9 cellular contexts compared by ENCODE assay signal in the genomic region with DNA sequence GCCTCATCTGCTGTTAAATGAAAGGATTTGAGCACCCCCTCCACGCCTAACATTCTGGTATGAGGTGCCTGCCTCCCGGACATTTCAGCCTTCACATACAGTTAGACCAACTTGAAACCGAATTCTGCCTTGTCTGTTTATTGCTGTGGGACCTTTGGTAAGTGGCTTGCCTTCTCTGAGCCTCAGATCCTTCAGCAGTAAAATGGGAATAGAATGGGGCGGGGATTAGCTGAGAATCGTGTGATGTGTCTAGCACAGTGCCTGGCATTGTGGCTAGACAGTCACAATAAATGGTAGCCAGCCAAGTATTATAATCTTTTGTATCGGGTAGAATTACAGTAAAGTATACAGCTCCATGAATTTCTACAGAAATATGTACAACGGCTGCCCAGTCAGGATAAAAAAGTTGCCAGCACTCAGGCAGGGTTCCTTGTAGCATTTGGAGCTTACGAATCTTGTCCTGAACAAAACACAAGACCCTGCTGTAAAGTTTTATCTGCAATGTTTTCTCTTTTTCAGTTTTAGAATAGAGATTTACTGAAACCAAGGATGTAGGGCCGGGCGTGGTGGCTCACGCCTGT. TPM values are rescaled to one million over a fixed set of nuclear protein-coding genes. Genes with fewer than 3 reads are reported as not detected.
A peak's percentile ranks its signal among the peaks of the same experiment; 100 is the strongest.
DNase-seq lines count a peak whose midpoint lies in the region; ATAC-seq, FAIRE-seq and TF ChIP-seq lines count a peak whose summit lies in the region.
"Had no signal": no experiment of that assay in that cellular context is flagged by ENCODE, and none has a peak within 500 bp of the region (broad histone marks: within the 10 kb centered on the region; RNA-seq: fewer than 3 reads in every experiment).

No MANE protein-coding gene starts in this region.

- no peak overlapping the region for H3K14ac ChIP-seq in mesenchymal stem cell (ENCODE audit: low read length in 2 of 2)

- H3K9ac ChIP-seq in mesenchymal stem cell (ENCODE audit: low read length): peak overlapping the region; percentile 84

- POLR2A ChIA-PET in activated CD4-positive, alpha-beta T cell treated with anti-CD3 and anti-CD28 coated beads for 36 hours (lab: Charles Lee): no interaction called here

- no peak overlapping the region for H2BK15ac ChIP-seq in mesenchymal stem cell (ENCODE audit: low read depth, poor library complexity, severe bottlenecking)

- CTCF ChIA-PET in activated CD4-positive, alpha-beta T cell treated with anti-CD3 and anti-CD28 coated beads for 36 hours (lab: Charles Lee): interaction anchor here (1.2 to 1.4 kb wide), 2 partner anchors 32 to 518 kb away, joined by 3 to 4 read pairs; no protein-coding TSS in a partner anchor

- H4K91ac ChIP-seq in mesenchymal stem cell (ENCODE audit: low read length): no peak overlapping the region

- no peak for ATAC-seq in activated CD4-positive, alpha-beta T cell treated with anti-CD3 and anti-CD28 coated beads for 36 hours
- ATAC-seq: T-cell had no signal

- H2BK12ac ChIP-seq in mesenchymal stem cell (ENCODE audit: low read length in 2 of 2): peak overlapping the region in 1 of 2 experiments; percentile 20

- FAIRE-seq in D721Med (lab: Jason Lieb, UNC): no peak

- intact Hi-C loops in activated CD4-positive, alpha-beta T cell treated with anti-CD3 and anti-CD28 coated beads for 36 hours (cut with DNase I, micrococcal nuclease): loop anchor here in 1 of 2 experiments (5.0 kb wide), 1 partner anchor 88 kb away; no protein-coding TSS in a partner anchor

- TF ChIP-seq EP300 in tibial nerve (IDR thresholded peaks at IDR 0.05): no peak

- H2AK5ac ChIP-seq in mesenchymal stem cell (ENCODE audit: low read length, severe bottlenecking): no peak overlapping the region

- H3K4me3 Mint-ChIP-seq in activated CD4-positive, alpha-beta T cell treated with anti-CD3 and anti-CD28 coated beads for 36 hours: peak overlapping the region; percentile 18

- H3K9me3 ChIP-seq in mesenchymal stem cell (ENCODE audit: control insufficient read depth, low read length) (no peaks in the 10 kb centered on the region), tibial nerve (no peaks in the 10 kb centered on the region)

- no peak for TF ChIP-seq CTCF in coronary artery (IDR thresholded peaks at IDR 0.05)
- no peak for TF ChIP-seq CTCF in tibial nerve (IDR thresholded peaks at IDR 0.05)
- TF ChIP-seq CTCF in D721Med (IDR thresholded peaks at IDR 0.05; ENCODE audit: insufficient read depth, missing control alignments): no peak

- peak overlapping the region; percentile 97 for H3K4me2 ChIP-seq in mesenchymal stem cell (ENCODE audit: low read length, poor library complexity, severe bottlenecking)

- no peak overlapping the region for H2BK120ac ChIP-seq in mesenchymal stem cell (ENCODE audit: low read depth, low read length)

- no peak for DNase-seq in activated CD4-positive, alpha-beta T cell treated with anti-CD3 and anti-CD28 coated beads for 36 hours
- DNase-seq in activated CD4-positive, alpha-beta T cell treated with anti-CD3 and anti-CD28 coated beads, Interleukin-2, amount 50 U/mL, for 4 hours: no peak
- DNase-seq in coronary artery (ENCODE audit: low spot score) (no peak), mesenchymal stem cell (no peak), tibial nerve (ENCODE audit: low spot score in 2 of 2) (no peak), DMS153 (lab: John Stamatoyannopoulos, UW) (no peak), D721Med (ENCODE audit: insufficient read length, low spot score) (no peak), HCEC 1CT (no peak)

- no peak for TF ChIP-seq POLR2A in tibial nerve (IDR thresholded peaks at IDR 0.05)

- H2AFZ ChIP-seq in mesenchymal stem cell (ENCODE audit: low read depth, low read length): peak overlapping the region; percentile 98

- no peak overlapping the region for H3K23ac ChIP-seq in mesenchymal stem cell (ENCODE audit: low read length in 2 of 2)

- H3K4me3 ChIP-seq in coronary artery (peak overlapping the region; percentile 72), mesenchymal stem cell (ENCODE audit: insufficient read depth in 1 of 2, low read depth in 1 of 2, low read length in 2 of 2) (peak overlapping the region; percentile 83 to 88), tibial nerve (peak overlapping the region; percentile 40 to 65 (median 56))

- H3K36me3 ChIP-seq in mesenchymal stem cell (ENCODE audit: control insufficient read depth in 1 of 2, insufficient read depth in 2 of 2, low read depth in 1 of 2, low read length in 2 of 2) (no peaks in the 10 kb centered on the region), tibial nerve (no peaks in the 10 kb centered on the region)

- no peak overlapping the region for H3K18ac ChIP-seq in mesenchymal stem cell (ENCODE audit: low read depth in 1 of 2, low read length in 2 of 2)

- H2BK5ac ChIP-seq in mesenchymal stem cell (ENCODE audit: low read depth, low read length, poor library complexity, severe bottlenecking): no peak overlapping the region

- no peak overlapping the region for H3K4ac ChIP-seq in mesenchymal stem cell (ENCODE audit: low read depth in 1 of 2, low read length in 2 of 2)

- no peaks in the 10 kb centered on the region for H3K4me1 Mint-ChIP-seq in activated CD4-positive, alpha-beta T cell treated with anti-CD3 and anti-CD28 coated beads for 36 hours

- H3K27ac Mint-ChIP-seq in activated CD4-positive, alpha-beta T cell treated with anti-CD3 and anti-CD28 coated beads for 36 hours: no peak overlapping the region
- H3K27ac Mint-ChIP-seq: T-cell had no signal

- H3K27me3 ChIP-seq in mesenchymal stem cell (ENCODE audit: control insufficient read depth in 1 of 2, insufficient read depth in 1 of 2, low read length in 2 of 2): no peaks in the 10 kb centered on the region
- H3K27me3 ChIP-seq in tibial nerve: peaks cover 0 to 8% of the 10 kb centered on the region in 2 donors

- 86% methylated on average over 10 of the region's 11 CpGs for WGBS in mesenchymal stem cell
- WGBS in tibial nerve, 2 donors: 56 to 57% methylated on average over 11 of the region's 11 CpGs

- no peak overlapping the region for H4K8ac ChIP-seq in mesenchymal stem cell (ENCODE audit: low read length)

- H3K79me1 ChIP-seq in mesenchymal stem cell (replicated peaks; ENCODE audit: low read length, poor library complexity, severe bottlenecking): no peaks in the 10 kb centered on the region

- peaks cover 33% of the 10 kb centered on the region for H3K27me3 Mint-ChIP-seq in activated CD4-positive, alpha-beta T cell treated with anti-CD3 and anti-CD28 coated beads for 36 hours

- H3K4me1 ChIP-seq in mesenchymal stem cell (ENCODE audit: control insufficient read depth, insufficient read depth, low read depth, low read length): peaks cover 5% of the 10 kb centered on the region
- H3K4me1 ChIP-seq in tibial nerve: peaks cover 0 to 7% (median 2%) of the 10 kb centered on the region in 4 donors

- H3K9me3 Mint-ChIP-seq in activated CD4-positive, alpha-beta T cell treated with anti-CD3 and anti-CD28 coated beads for 36 hours (ENCODE audit: low read depth): no peaks in the 10 kb centered on the region
- H3K9me3 Mint-ChIP-seq: T-cell had no signal

- H3K27ac ChIP-seq in coronary artery (peak overlapping the region in 1 of 2 donors; percentile 68), mesenchymal stem cell (ENCODE audit: low read length, poor library complexity, severe bottlenecking) (no peak overlapping the region), tibial nerve (peak overlapping the region; percentile 79 to 92 (median 84))

- H3K36me3 Mint-ChIP-seq in activated CD4-positive, alpha-beta T cell treated with anti-CD3 and anti-CD28 coated beads for 36 hours (ENCODE audit: low read depth): no peaks in the 10 kb centered on the region
- H3K36me3 Mint-ChIP-seq: T-cell had no signal

RNA-seq across cellular contexts. Expression of a gene that starts 0.8 kb away (rescaled TPM):
- total RNA-seq in activated CD4-positive, alpha-beta T cell treated with anti-CD3 and anti-CD28 coated beads for 36 hours: not detected
- 1.5 TPM for polyA plus RNA-seq in mesenchymal stem cell (2013, experiment 1 of 2)
- 1.3 TPM for polyA plus RNA-seq in mesenchymal stem cell (2013, experiment 2 of 2)
- 1 to 10 TPM; 3.3 to 8.1 (median 4.5) TPM for total RNA-seq in tibial nerve

RNA-seq across cellular contexts. Expression of a gene that starts 58.3 kb away (rescaled TPM):
- total RNA-seq in activated CD4-positive, alpha-beta T cell treated with anti-CD3 and anti-CD28 coated beads for 36 hours: 100 to 1,000 TPM in 1 of 2 experiments, 10 to 100 TPM in 1; 82.2 to 101 TPM
- 9.0 TPM for polyA plus RNA-seq in mesenchymal stem cell (2013, experiment 1 of 2)
- 8.4 TPM for polyA plus RNA-seq in mesenchymal stem cell (2013, experiment 2 of 2)
- 100 to 1,000 TPM in 1 of 4 donors, 10 to 100 TPM in 3; 83.5 to 101 (median 89.4) TPM for total RNA-seq in tibial nerve

Comparison
In these comparisons a context has a peak if more than half of its experiments do, and no peak if none do; other contexts are left out.
1. RNA of a gene that starts 0.8 kb away (total RNA-seq): 3.3 to 8.1 TPM in tibial nerve; not detected in activated CD4-positive, alpha-beta T cell treated with anti-CD3 and anti-CD28 coated beads for 36 hours; every median in the first group is over 4 times any median in the second.
2. Peak in every context shown above with its lines, with median percentiles within 50 percentile points of each other: H3K4me3 ChIP-seq.